ENCODE assay signal across 11 cellular contexts in the genomic region with DNA sequence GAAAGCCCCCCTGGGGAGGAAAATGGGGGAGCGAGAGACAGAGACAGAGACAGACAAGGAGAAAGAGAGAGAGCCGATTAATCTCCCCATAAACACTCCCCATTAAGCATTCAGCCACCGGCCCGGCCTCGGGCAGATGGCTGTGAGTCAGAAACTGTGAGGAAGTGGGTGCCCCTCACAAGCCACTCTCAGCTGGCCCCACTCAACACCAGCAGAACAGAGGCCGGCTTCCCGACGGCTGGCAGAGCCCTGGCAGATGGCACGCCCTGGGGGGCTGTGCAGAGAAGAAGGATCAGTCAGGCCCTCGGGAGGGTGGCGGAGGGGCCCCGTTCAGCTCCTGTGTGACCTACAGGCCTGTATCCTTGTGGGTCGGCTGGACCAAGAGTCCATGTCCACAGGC. TPM values are rescaled to one million over a fixed set of nuclear protein-coding genes. Genes with fewer than 3 reads are reported as not detected.
DNase-seq lines count a peak whose midpoint lies in the region; ATAC-seq, FAIRE-seq and TF ChIP-seq lines count a peak whose summit lies in the region.
"Had no signal": no experiment of that assay in that cellular context is flagged by ENCODE, and none has a peak within 500 bp of the region (broad histone marks: within the 10 kb centered on the region; RNA-seq: fewer than 3 reads in every experiment).

No MANE protein-coding gene starts in this region.

- H3K36me3 ChIP-seq in pancreas: no peaks in the 10 kb centered on the region

- 76 to 85% methylated on average over 13 of the region's 13 CpGs for WGBS in pancreas, 2 donors

- no peaks in the 10 kb centered on the region for H3K27me3 ChIP-seq in pancreas

- ATAC-seq in pancreas (peak in 3 of 4 donors; percentile 26 to 63 (median 56)), GM19035 (IDR thresholded peaks at IDR 0.05; ENCODE audit: unreplicated experiment) (no peak), GM21529 (IDR thresholded peaks at IDR 0.05; ENCODE audit: unreplicated experiment) (no peak)

- no peak for FAIRE-seq in pancreas (lab: Jason Lieb, UNC)
- FAIRE-seq in urothelium cell line (lab: Jason Lieb, UNC): no peak

- intact Hi-C loops in pancreas (cut with DNase I): no loop called here

- DNase-seq in DMS 273 treated with DMSO at 0.1 percent for 48 hours (lab: John Stamatoyannopoulos, UW) (peak; percentile 92), NCI-H1694 treated with DMSO at 0.1 percent for 48 hours (lab: John Stamatoyannopoulos, UW) (peak; percentile 68), foreskin fibroblast (peak; percentile 35 to 64), pancreas (peak in 4 of 6 donors; percentile 2 to 53 (median 28)), urothelium cell line (ENCODE audit: low spot score) (no peak), SHP77 (lab: John Stamatoyannopoulos, UW) (no peak)
- DNase-seq: activated CD4-positive, alpha-beta T cell treated with anti-CD3 and anti-CD28 coated beads, Interleukin-2, amount 10 ng/mL, durations not matched to agents 7 days and 5 days; COR-L47; stimulated activated CD4-positive, alpha-beta T cell treated with anti-CD3 and anti-CD28 coated beads, Interleukin-2, amount 100 ng/mL, for 24 hours had no signal

- no peaks in the 10 kb centered on the region for H3K4me1 ChIP-seq in pancreas

- TF ChIP-seq CTCF in foreskin fibroblast (IDR thresholded peaks at IDR 0.05; ENCODE audit: low read depth, low read length) (no peak), pancreas (IDR thresholded peaks at IDR 0.05) (no peak)

- no peak overlapping the region for H3K4me3 ChIP-seq in foreskin fibroblast (ENCODE audit: low read depth in 1 of 2, low read length in 2 of 2)
- H3K4me3 ChIP-seq in pancreas: no peak overlapping the region

- no peak overlapping the region for H3K27ac ChIP-seq in pancreas

- H3K9me3 ChIP-seq in pancreas: no peaks in the 10 kb centered on the region

RNA-seq across cellular contexts. Expression of gene CAMK2B, which starts 41.2 kb away (rescaled TPM):
- 1 to 10 TPM in 4 of 6 donors, under 1 TPM in 2; 0.83 to 2.7 (median 1.8) TPM for total RNA-seq in pancreas
- 10 to 100 TPM; 11.6 to 34.0 TPM for polyA plus RNA-seq in pancreas
- total RNA-seq: activated CD4-positive, alpha-beta T cell treated with anti-CD3 and anti-CD28 coated beads, Interleukin-2, amount 10 ng/mL, durations not matched to agents 7 days and 5 days had no signal

Comparison
In these comparisons a context has a peak if more than half of its experiments do, and no peak if none do; other contexts are left out.
1. DNase-seq: peak in DMS 273 treated with DMSO at 0.1 percent for 48 hours (single experiment), NCI-H1694 treated with DMSO at 0.1 percent for 48 hours (single experiment), foreskin fibroblast (2 of 2) and pancreas (4 of 6); none in urothelium cell line (single experiment) and SHP77 (0 of 2).
2. ATAC-seq: peak in pancreas (3 of 4); none in GM19035 (single experiment) and GM21529 (single experiment).